Comparison of ENCODE assay signal across 21 cellular contexts in the genomic region with DNA sequence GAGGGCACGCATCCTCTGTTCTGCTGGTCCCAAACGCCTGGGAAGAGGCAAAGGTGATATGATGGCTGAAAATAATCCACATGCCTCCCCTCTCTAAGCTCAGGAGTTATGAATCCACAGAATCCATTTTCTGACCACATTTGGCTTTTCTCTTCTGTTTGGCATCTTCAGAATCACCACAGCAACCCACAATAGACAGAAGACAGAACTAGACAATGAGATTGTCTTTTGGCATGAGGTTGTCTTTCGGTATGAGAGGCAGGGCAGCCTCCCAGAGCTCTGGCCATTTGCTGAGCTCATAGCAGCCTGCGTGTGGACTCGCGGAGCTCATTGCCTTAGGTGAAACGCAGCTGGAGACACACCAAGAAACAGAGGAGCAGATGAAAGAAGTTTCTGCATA.
"Had no signal": no experiment of that assay in that cellular context is flagged by ENCODE, and none has a peak within 500 bp of the region (broad histone marks: within the 10 kb centered on the region; RNA-seq: fewer than 3 reads in every experiment).

No MANE protein-coding gene starts in this region.

- DNase-seq: activated B cell treated with CpG ODN at 0.5 μM for 24 hours; activated CD4-positive, alpha-beta T cell treated with anti-CD3 and anti-CD28 coated beads for 1 hour; activated CD4-positive, alpha-beta T cell treated with anti-CD3 and anti-CD28 coated beads, Interleukin-2, amount 10 ng/mL, durations not matched to agents 24 days and 14 days; activated CD4-positive, alpha-beta T cell treated with anti-CD3 and anti-CD28 coated beads, Interleukin-2, amount 50 U/mL, for 48 hours; activated CD8-positive, alpha-beta memory T cell treated with anti-CD3 and anti-CD28 coated beads, Interleukin-2, amount 10 ng/mL, durations not matched to agents 7 days and 5 days; activated effector memory CD4-positive, alpha-beta T cell treated with Interleukin-2 at 50 U/mL for 16 hours; activated naive CD4-positive, alpha-beta T cell; activated T-cell treated with anti-CD3 and anti-CD28 coated beads, Interleukin-2, amount 50 U/mL, for 24 hours; aorta; cortex of kidney; NCI-H1048; NCI-H187 treated with DMSO at 0.1 percent for 48 hours; NCI-H446; NCI-H524; NCI-H82; PC-3; SHP77 treated with DMSO at 0.1 percent for 48 hours; T-cell; T-helper 2 cell; T1000 had no signal

- FAIRE-seq: TTC549 had no signal

- ATAC-seq: activated CD8-positive, alpha-beta memory T cell treated with anti-CD3 and anti-CD28 coated beads, Interleukin-2, amount 10 ng/mL, durations not matched to agents 7 days and 5 days; PC-3; T-cell had no signal
